ENCODE assay signal across 17 cellular contexts in the genomic region with DNA sequence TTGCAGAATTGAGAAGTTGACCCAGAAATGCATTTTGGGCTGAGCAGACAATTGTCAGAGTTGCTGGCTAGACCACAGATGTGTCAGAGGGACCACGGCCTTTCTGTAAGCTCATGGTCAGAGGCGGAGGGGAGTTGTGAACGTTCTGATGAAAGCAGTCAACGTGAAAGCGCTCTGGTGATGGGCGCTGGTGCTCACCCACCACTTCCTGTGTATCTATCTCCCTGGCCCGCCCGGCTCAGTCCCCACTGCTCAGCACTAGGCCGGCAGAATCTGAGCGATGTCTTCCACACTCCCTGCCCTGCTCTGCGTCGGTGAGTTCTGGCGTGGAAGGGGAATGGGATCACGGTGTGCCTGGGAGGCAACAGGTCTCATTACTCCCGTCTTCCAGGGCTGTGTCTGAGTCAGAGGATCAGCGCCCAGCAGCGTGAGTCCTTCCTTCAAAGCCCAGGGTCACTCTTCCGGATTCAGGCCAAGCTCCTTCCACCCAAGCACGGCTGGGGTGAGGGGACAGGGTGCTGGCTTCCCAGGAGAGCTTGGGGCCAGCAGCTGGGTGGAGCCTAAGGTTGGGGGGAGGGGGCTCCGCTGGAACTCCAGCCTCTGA. TPM values are rescaled to one million over a fixed set of nuclear protein-coding genes. Genes with fewer than 3 reads are reported as not detected.
A peak's percentile ranks its signal among the peaks of the same experiment; 100 is the strongest.
DNase-seq lines count a peak whose midpoint lies in the region; ATAC-seq, FAIRE-seq and TF ChIP-seq lines count a peak whose summit lies in the region.
"Had no signal": no experiment of that assay in that cellular context is flagged by ENCODE, and none has a peak within 500 bp of the region (broad histone marks: within the 10 kb centered on the region; RNA-seq: fewer than 3 reads in every experiment).

A gene with protein sequence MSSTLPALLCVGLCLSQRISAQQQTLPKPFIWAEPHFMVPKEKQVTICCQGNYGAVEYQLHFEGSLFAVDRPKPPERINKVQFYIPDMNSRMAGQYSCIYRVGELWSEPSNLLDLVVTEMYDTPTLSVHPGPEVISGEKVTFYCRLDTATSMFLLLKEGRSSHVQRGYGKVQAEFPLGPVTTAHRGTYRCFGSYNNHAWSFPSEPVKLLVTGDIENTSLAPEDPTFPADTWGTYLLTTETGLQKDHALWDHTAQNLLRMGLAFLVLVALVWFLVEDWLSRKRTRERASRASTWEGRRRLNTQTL (plus strand): TSS at position 241 of the 604 bp plus-strand sequence. CDS start 40 bp downstream, at position 281.

- DNase-seq in A549 (ENCODE audit: low read depth in 1 of 2, low spot score in 1 of 2) (no peak), NCI-H748 treated with DMSO at 0.1 percent for 48 hours (lab: John Stamatoyannopoulos, UW) (no peak), NCI-H2029 (lab: John Stamatoyannopoulos, UW) (no peak)
- DNase-seq in activated CD8-positive, alpha-beta T cell treated with anti-CD3 and anti-CD28 coated beads, Interleukin-2, amount 10 ng/mL, durations not matched to agents 7 days and 5 days: peak; percentile 26
- no peak for DNase-seq in stimulated activated naive CD4-positive, alpha-beta T cell treated with Interleukin-2 at 50 U/mL for 16 hours (lab: John Stamatoyannopoulos, UW)
- DNase-seq: activated CD4-positive, alpha-beta T cell treated with anti-CD3 and anti-CD28 coated beads, Interleukin-2, amount 50 U/mL, for 1 hour; cortex of kidney; NCI-H146 had no signal

- H3K4me1 ChIP-seq in A549 (no peaks in the 10 kb centered on the region), ES-I3 (ENCODE audit: insufficient read depth, low read length) (peaks cover 7% of the 10 kb centered on the region), mononuclear cell (ENCODE audit: insufficient read depth, low read length) (peaks cover 26% of the 10 kb centered on the region)

- peaks cover 6% of the 10 kb centered on the region for H3K4me1 Mint-ChIP-seq in activated CD8-positive, alpha-beta T cell treated with anti-CD3 and anti-CD28 coated beads, Interleukin-2, amount 10 ng/mL, durations not matched to agents 7 days and 5 days (ENCODE audit: low read depth)
- H3K4me1 Mint-ChIP-seq: neural crest cell; stimulated activated memory B cell treated with anti-CD40 and anti-IgM and Interleukin-4, amounts not matched to agents 10 μg/mL and 1 μg/mL and 100 μg/mL, for 72 hours had no signal

- no peaks in the 10 kb centered on the region for H3K9me3 ChIP-seq in A549
- H3K9me3 ChIP-seq in ES-I3 (ENCODE audit: control insufficient read depth, insufficient read depth, low read length): no peaks in the 10 kb centered on the region
- no peaks in the 10 kb centered on the region for H3K9me3 ChIP-seq in mononuclear cell (ENCODE audit: low read depth, low read length)

- H3K4me3 ChIP-seq in A549 (no peak within 1 kb of the TSS), mononuclear cell (ENCODE audit: low read length) (peak within 1 kb of the TSS; percentile 32)

- TF ChIP-seq CTCF in A549 (IDR thresholded peaks at IDR 0.05): no peak

- H3K27me3 ChIP-seq in mononuclear cell (ENCODE audit: insufficient read depth, low read length): peaks cover 3% of the 10 kb centered on the region

- no peak for TF ChIP-seq POLR2A in A549 (IDR thresholded peaks at IDR 0.05; ENCODE audit: low read length)

- no peaks in the 10 kb centered on the region for H3K9me3 Mint-ChIP-seq in activated CD8-positive, alpha-beta T cell treated with anti-CD3 and anti-CD28 coated beads, Interleukin-2, amount 10 ng/mL, durations not matched to agents 7 days and 5 days (ENCODE audit: insufficient read depth)

- peak within 1 kb of the TSS; percentile 30 for H3K27ac Mint-ChIP-seq in activated CD8-positive, alpha-beta T cell treated with anti-CD3 and anti-CD28 coated beads, Interleukin-2, amount 10 ng/mL, durations not matched to agents 7 days and 5 days
- H3K27ac Mint-ChIP-seq: stimulated activated memory B cell treated with anti-CD40 and anti-IgM and Interleukin-4, amounts not matched to agents 10 μg/mL and 1 μg/mL and 100 μg/mL, for 72 hours had no signal

- peak; percentile 45 to 48; a peak in 5 of 6 replicates for ATAC-seq in A549
- peak; percentile 33 for ATAC-seq in activated CD8-positive, alpha-beta T cell treated with anti-CD3 and anti-CD28 coated beads, Interleukin-2, amount 10 ng/mL, durations not matched to agents 7 days and 5 days
- ATAC-seq in HG03439 (IDR thresholded peaks at IDR 0.05; ENCODE audit: unreplicated experiment): no peak
- ATAC-seq: stimulated activated memory B cell treated with anti-CD40 and anti-IgM and Interleukin-4, amounts not matched to agents 10 μg/mL and 1 μg/mL and 100 μg/mL, for 72 hours had no signal

- no peaks in the 10 kb centered on the region for H3K36me3 Mint-ChIP-seq in activated CD8-positive, alpha-beta T cell treated with anti-CD3 and anti-CD28 coated beads, Interleukin-2, amount 10 ng/mL, durations not matched to agents 7 days and 5 days (ENCODE audit: low read depth)
- H3K36me3 Mint-ChIP-seq: stimulated activated memory B cell treated with anti-CD40 and anti-IgM and Interleukin-4, amounts not matched to agents 10 μg/mL and 1 μg/mL and 100 μg/mL, for 72 hours had no signal

- WGBS in A549 (ENCODE audit: missing lambda C conversion rate): 54% methylated on average over 20 of the region's 20 CpGs

- H3K4me2 ChIP-seq in A549: no peak within 1 kb of the TSS

- no peak for TF ChIP-seq EP300 in A549 (IDR thresholded peaks at IDR 0.05)

- H3K4me3 Mint-ChIP-seq in activated CD8-positive, alpha-beta T cell treated with anti-CD3 and anti-CD28 coated beads, Interleukin-2, amount 10 ng/mL, durations not matched to agents 7 days and 5 days: no peak within 1 kb of the TSS
- H3K4me3 Mint-ChIP-seq: neural crest cell; stimulated activated memory B cell treated with anti-CD40 and anti-IgM and Interleukin-4, amounts not matched to agents 10 μg/mL and 1 μg/mL and 100 μg/mL, for 72 hours had no signal

- CTCF ChIA-PET in A549 (lab: Yijun Ruan, JAX): interaction anchor here (1.0 to 1.2 kb wide), 2 partner anchors 24 to 253 kb away, joined by 3 read pairs; no protein-coding TSS in a partner anchor
- CTCF ChIA-PET in activated CD8-positive, alpha-beta T cell treated with anti-CD3 and anti-CD28 coated beads, Interleukin-2, amount 10 ng/mL, durations not matched to agents 7 days and 5 days (lab: Charles Lee): no interaction called here

- no peak for TF ChIP-seq RAD21 in A549 (conservative IDR thresholded peaks at IDR 0.05 in 1 of 2, IDR thresholded peaks at IDR 0.05 in 1 of 2)

- FAIRE-seq in A549 (lab: Jason Lieb, UNC): no peak
- FAIRE-seq: GM19239, keratinocyte had no signal

- no peak within 1 kb of the TSS for H3K27ac ChIP-seq in A549
- H3K27ac ChIP-seq: C4-2B had no signal

- POLR2A ChIA-PET in A549 (lab: Yijun Ruan, JAX): no interaction called here
- POLR2A ChIA-PET in activated CD8-positive, alpha-beta T cell treated with anti-CD3 and anti-CD28 coated beads, Interleukin-2, amount 10 ng/mL, durations not matched to agents 7 days and 5 days (lab: Charles Lee): no interaction called here

- no peaks in the 10 kb centered on the region for H3K36me3 ChIP-seq in ES-I3 (ENCODE audit: insufficient read depth, low read length)

- H3K9ac ChIP-seq in ES-I3 (ENCODE audit: low read depth, low read length): peak within 1 kb of the TSS; percentile 9; the same call in 1 of the 2 replicates

- peaks cover 11% of the 10 kb centered on the region for H3K27me3 Mint-ChIP-seq in activated CD8-positive, alpha-beta T cell treated with anti-CD3 and anti-CD28 coated beads, Interleukin-2, amount 10 ng/mL, durations not matched to agents 7 days and 5 days (ENCODE audit: low read depth)
- H3K27me3 Mint-ChIP-seq: stimulated activated memory B cell treated with anti-CD40 and anti-IgM and Interleukin-4, amounts not matched to agents 10 μg/mL and 1 μg/mL and 100 μg/mL, for 72 hours had no signal

TF ChIP-seq in A549, 52 proteins besides CTCF, POLR2A, EP300 and RAD21 (continues in another document):
- no peak for TF ChIP-seq CHD2 (IDR thresholded peaks at IDR 0.05; ENCODE audit: low read length, partially characterized antibody)
- TF ChIP-seq, protein P1, sequence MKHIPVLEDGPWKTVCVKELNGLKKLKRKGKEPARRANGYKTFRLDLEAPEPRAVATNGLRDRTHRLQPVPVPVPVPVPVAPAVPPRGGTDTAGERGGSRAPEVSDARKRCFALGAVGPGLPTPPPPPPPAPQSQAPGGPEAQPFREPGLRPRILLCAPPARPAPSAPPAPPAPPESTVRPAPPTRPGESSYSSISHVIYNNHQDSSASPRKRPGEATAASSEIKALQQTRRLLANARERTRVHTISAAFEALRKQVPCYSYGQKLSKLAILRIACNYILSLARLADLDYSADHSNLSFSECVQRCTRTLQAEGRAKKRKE (CRISPR knock-in tag; IDR thresholded peaks at IDR 0.05; ENCODE audit: low read depth): no peak
- TF ChIP-seq HEYL (CRISPR knock-in tag; IDR thresholded peaks at IDR 0.05): no peak
- TF ChIP-seq, protein P2, sequence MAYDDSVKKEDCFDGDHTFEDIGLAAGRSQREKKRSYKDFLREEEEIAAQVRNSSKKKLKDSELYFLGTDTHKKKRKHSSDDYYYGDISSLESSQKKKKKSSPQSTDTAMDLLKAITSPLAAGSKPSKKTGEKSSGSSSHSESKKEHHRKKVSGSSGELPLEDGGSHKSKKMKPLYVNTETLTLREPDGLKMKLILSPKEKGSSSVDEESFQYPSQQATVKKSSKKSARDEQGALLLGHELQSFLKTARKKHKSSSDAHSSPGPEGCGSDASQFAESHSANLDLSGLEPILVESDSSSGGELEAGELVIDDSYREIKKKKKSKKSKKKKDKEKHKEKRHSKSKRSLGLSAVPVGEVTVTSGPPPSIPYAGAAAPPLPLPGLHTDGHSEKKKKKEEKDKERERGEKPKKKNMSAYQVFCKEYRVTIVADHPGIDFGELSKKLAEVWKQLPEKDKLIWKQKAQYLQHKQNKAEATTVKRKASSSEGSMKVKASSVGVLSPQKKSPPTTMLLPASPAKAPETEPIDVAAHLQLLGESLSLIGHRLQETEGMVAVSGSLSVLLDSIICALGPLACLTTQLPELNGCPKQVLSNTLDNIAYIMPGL (CRISPR knock-in tag; IDR thresholded peaks at IDR 0.05; ENCODE audit: borderline replicate concordance): no peak
- TF ChIP-seq BHLHE40 (IDR thresholded peaks at IDR 0.05; ENCODE audit: low read depth, low read length): no peak
- TF ChIP-seq, protein P3, sequence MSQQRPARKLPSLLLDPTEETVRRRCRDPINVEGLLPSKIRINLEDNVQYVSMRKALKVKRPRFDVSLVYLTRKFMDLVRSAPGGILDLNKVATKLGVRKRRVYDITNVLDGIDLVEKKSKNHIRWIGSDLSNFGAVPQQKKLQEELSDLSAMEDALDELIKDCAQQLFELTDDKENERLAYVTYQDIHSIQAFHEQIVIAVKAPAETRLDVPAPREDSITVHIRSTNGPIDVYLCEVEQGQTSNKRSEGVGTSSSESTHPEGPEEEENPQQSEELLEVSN (IDR thresholded peaks at IDR 0.05; ENCODE audit: borderline replicate concordance, low read depth): no peak

RNA-seq across cellular contexts. Expression of the gene that starts here (rescaled TPM):
- polyA plus RNA-seq in A549 (2011; rRNA removed): not detected in 2 replicates
- not detected in 2 replicates for polyA plus RNA-seq in A549 (2012; cell fraction: cytosol; rRNA removed)
- not detected in 2 replicates for polyA plus RNA-seq in A549 (2012; cell fraction: nucleus; rRNA removed)
- polyA plus RNA-seq in A549 (2017; fragmentation: RNase III; extraction: RNeasy Plus Mini Kit Qiagen cat#74134 plus additional on column Dnase treatment): not detected in 3 replicates
- polyA minus RNA-seq in A549 (2011; rRNA and poly(A)+ RNA removed): not detected in 2 replicates
- under 1 TPM; 0.26 to 0.47 TPM for total RNA-seq in activated CD8-positive, alpha-beta T cell treated with anti-CD3 and anti-CD28 coated beads, Interleukin-2, amount 10 ng/mL, durations not matched to agents 7 days and 5 days
- 10.4 TPM for total RNA-seq in mononuclear cell
- total RNA-seq: fibroblast of villous mesenchyme, neural crest cell had no signal
- polyA plus RNA-seq: keratinocyte had no signal

Comparison
In these comparisons a context has a peak if more than half of its experiments do, and no peak if none do; other contexts are left out.
1. Peak in ATAC-seq in A549; RNA of the gene not detected or under 1 TPM.
2. Peak in DNase-seq and ATAC-seq in activated CD8-positive, alpha-beta T cell treated with anti-CD3 and anti-CD28 coated beads, Interleukin-2, amount 10 ng/mL, durations not matched to agents 7 days and 5 days; RNA of the gene not detected or under 1 TPM.